Comparison of ENCODE assay signal across 15 cellular contexts in genomic region chr16:82748026-82748425, GRCh38.
DNase-seq lines count a peak whose midpoint lies in the region; ATAC-seq and TF ChIP-seq lines count a peak whose summit lies in the region.
"Had no signal": no experiment of that assay in that cellular context is flagged by ENCODE, and none has a peak within 500 bp of the region (broad histone marks: within the 10 kb centered on the region; RNA-seq: fewer than 3 reads in every experiment).

No MANE protein-coding gene starts in this region.

- peak overlapping the region in 5 of 11 experiments; percentile 79 to 86 (median 83); a peak in 8 of 22 replicates for H3K27ac ChIP-seq in BLaER1 treated with 17β-estradiol and CSF1 and Interleukin-3, amounts not matched to agents 10 nM and 100 nM
- H3K27ac ChIP-seq in osteoblast (ENCODE audit: low read depth, low read length): no peak overlapping the region
- H3K27ac ChIP-seq: transverse colon had no signal

- DNase-seq in NCI-H1694 (lab: John Stamatoyannopoulos, UW) (peak; percentile 4), fibroblast of pulmonary artery (ENCODE audit: low read depth) (peak; percentile 91), osteoblast (ENCODE audit: insufficient read length, low spot score, missing footprints) (peak; percentile 43), D341Med (ENCODE audit: low spot score) (no peak), LoVo (ENCODE audit: low spot score) (no peak)
- DNase-seq: activated CD8-positive, alpha-beta memory T cell treated with anti-CD3 and anti-CD28 coated beads, Interleukin-2, amount 50 U/mL, for 48 hours; DMS53; MV-4-11; nephron progenitor cell; stimulated activated CD4-positive, alpha-beta T cell treated with anti-CD3 and anti-CD28 coated beads, Interleukin-4, amount 100 ng/mL, for 24 hours; T-helper 9 cell; transverse colon had no signal

- no peak overlapping the region for H3K9ac ChIP-seq in BLaER1 treated with 17β-estradiol and CSF1 and Interleukin-3, amounts not matched to agents 10 nM and 100 nM

- H3K27me3 ChIP-seq in BLaER1 treated with 17β-estradiol and CSF1 and Interleukin-3, amounts not matched to agents 10 nM and 100 nM: peaks cover 0 to 28% (median 0%) of the 10 kb centered on the region in 11 experiments; a peak in 2 of 22 replicates
- H3K27me3 ChIP-seq in osteoblast (ENCODE audit: insufficient read depth, low read length): no peaks in the 10 kb centered on the region
- H3K27me3 ChIP-seq: transverse colon had no signal

- H3K4me3 ChIP-seq in BLaER1 treated with 17β-estradiol and CSF1 and Interleukin-3, amounts not matched to agents 10 nM and 100 nM: no peak overlapping the region
- no peak overlapping the region for H3K4me3 ChIP-seq in fibroblast of pulmonary artery (replicated peaks; ENCODE audit: low read depth, low read length)
- no peak overlapping the region for H3K4me3 ChIP-seq in osteoblast (ENCODE audit: insufficient read depth, low read length)
- H3K4me3 ChIP-seq: transverse colon had no signal

- no peaks in the 10 kb centered on the region for H3K36me3 ChIP-seq in BLaER1 treated with 17β-estradiol and CSF1 and Interleukin-3, amounts not matched to agents 10 nM and 100 nM
- H3K36me3 ChIP-seq in osteoblast (ENCODE audit: insufficient read depth, low read length): no peaks in the 10 kb centered on the region
- H3K36me3 ChIP-seq: transverse colon had no signal

- peak overlapping the region; percentile 81 for H2AFZ ChIP-seq in osteoblast (ENCODE audit: low read length)

- no peaks in the 10 kb centered on the region for H4K20me1 ChIP-seq in BLaER1 treated with 17β-estradiol and CSF1 and Interleukin-3, amounts not matched to agents 10 nM and 100 nM
- H4K20me1 ChIP-seq in osteoblast (ENCODE audit: insufficient read depth, low read length): no peaks in the 10 kb centered on the region

- peaks cover 15 to 63% (median 55%) of the 10 kb centered on the region in 10 experiments for H3K4me1 ChIP-seq in BLaER1 treated with 17β-estradiol and CSF1 and Interleukin-3, amounts not matched to agents 10 nM and 100 nM
- H3K4me1 ChIP-seq in osteoblast (ENCODE audit: insufficient read depth, low read length): peaks cover 4% of the 10 kb centered on the region
- H3K4me1 ChIP-seq: transverse colon had no signal

- H3K9me3 ChIP-seq in BLaER1 treated with 17β-estradiol and CSF1 and Interleukin-3, amounts not matched to agents 10 nM and 100 nM (replicated peaks in 1 of 11): peaks cover 0 to 12% (median 0%) of the 10 kb centered on the region in 11 experiments; a peak in 6 of 22 replicates
- no peaks in the 10 kb centered on the region for H3K9me3 ChIP-seq in osteoblast (ENCODE audit: low read depth, low read length)
- H3K9me3 ChIP-seq: transverse colon had no signal

- TF ChIP-seq CTCF in fibroblast of pulmonary artery (IDR thresholded peaks at IDR 0.05; ENCODE audit: low read length, missing control alignments) (peak; percentile 56), osteoblast (IDR thresholded peaks at IDR 0.05; ENCODE audit: extremely low read depth, low read depth, low read length) (peak; percentile 48)

- ATAC-seq in HG02588 (IDR thresholded peaks at IDR 0.05; ENCODE audit: unreplicated experiment) (no peak), GM21825 (IDR thresholded peaks at IDR 0.05; ENCODE audit: unreplicated experiment) (no peak)

- H3K79me2 ChIP-seq in osteoblast (ENCODE audit: insufficient read depth, low read length): peaks cover 2% of the 10 kb centered on the region

- H3K4me2 ChIP-seq in BLaER1 treated with 17β-estradiol and CSF1 and Interleukin-3, amounts not matched to agents 10 nM and 100 nM: peak overlapping the region in 9 of 11 experiments; percentile 14 to 85 (median 81); a peak in 16 of 22 replicates
- H3K4me2 ChIP-seq in osteoblast (ENCODE audit: insufficient read depth, low read length): peak overlapping the region; percentile 60

Comparison
In these comparisons a context has a peak if more than half of its experiments do, and no peak if none do; other contexts are left out.
1. DNase-seq: peak in NCI-H1694 (single experiment), fibroblast of pulmonary artery (single experiment) and osteoblast (single experiment); none in D341Med (single experiment) and LoVo (single experiment).